ENCODE assay signal across 1 cellular context in genomic region chr11:119368121-119369034, GRCh38.
TF ChIP-seq lines count a peak whose summit lies in the region.

No MANE protein-coding gene starts in this region.

TF ChIP-seq in IMR-90, 13 proteins besides CTCF, POLR2A, EP300 and RAD21 (continued from another document):
- TF ChIP-seq CHD1 (IDR thresholded peaks at IDR 0.05; ENCODE audit: low read depth, low read length) (no peak), MAFK (IDR thresholded peaks at IDR 0.05; ENCODE audit: low read depth, low read length) (no peak), RFX5 (IDR thresholded peaks at IDR 0.05; ENCODE audit: low read depth, low read length) (no peak), SMC3 (IDR thresholded peaks at IDR 0.05; ENCODE audit: low read depth, low read length) (no peak), CEBPB (IDR thresholded peaks at IDR 0.05; ENCODE audit: low read depth, low read length) (no peak), USF2 (IDR thresholded peaks at IDR 0.05; ENCODE audit: low read depth, low read length) (no peak), MXI1 (IDR thresholded peaks at IDR 0.05; ENCODE audit: borderline replicate concordance, low read depth, low read length) (no peak), BHLHE40 (IDR thresholded peaks at IDR 0.05; ENCODE audit: low read depth, low read length) (no peak), ELK1 (IDR thresholded peaks at IDR 0.05; ENCODE audit: borderline replicate concordance, low read depth, low read length) (no peak), FOS (IDR thresholded peaks at IDR 0.05; ENCODE audit: low read depth, low read length) (no peak)
TF ChIP-seq in IMR-90: peak in this region for 0.
